In genomic region chr7:130781346-130781745, GRCh38 we compare ENCODE assay signal across 32 cellular contexts. TPM values are rescaled to one million over a fixed set of nuclear protein-coding genes. Genes with fewer than 3 reads are reported as not detected.
"Had no signal": no experiment of that assay in that cellular context is flagged by ENCODE, and none has a peak within 500 bp of the region (broad histone marks: within the 10 kb centered on the region; RNA-seq: fewer than 3 reads in every experiment).

No MANE protein-coding gene starts in this region.

- H3K27ac Mint-ChIP-seq: naive thymus-derived CD8-positive, alpha-beta T cell; natural killer cell treated with Interleukin-12 subunit alpha and Interleukin-12 subunit beta and Interleukin-15 and Interleukin-18, amount 100 ng/mL, for 72 hours; nephron progenitor cell; progenitor cell of endocrine pancreas; stimulated activated memory B cell treated with anti-CD40 and anti-IgM and Interleukin-4, amounts not matched to agents 10 μg/mL and 1 μg/mL and 100 μg/mL, for 72 hours; stimulated activated naive CD8-positive, alpha-beta T cell treated with anti-CD3 and anti-CD28 coated beads, Interleukin-15, amount 100 ng/mL, for 72 hours had no signal

- H3K4me1 ChIP-seq: pancreas, psoas muscle, right lobe of liver, sigmoid colon, spleen, suprapubic skin, testis, tibial artery, transverse colon, upper lobe of left lung, vagina had no signal

- H3K4me3 ChIP-seq: pancreas, psoas muscle, right lobe of liver, sigmoid colon, skin epidermis, smooth muscle cell, spleen, suprapubic skin, testis, tibial artery, transverse colon, upper lobe of left lung, vagina had no signal

- H3K4me3 Mint-ChIP-seq: naive thymus-derived CD8-positive, alpha-beta T cell; natural killer cell treated with Interleukin-12 subunit alpha and Interleukin-12 subunit beta and Interleukin-15 and Interleukin-18, amount 100 ng/mL, for 72 hours; nephron progenitor cell; neural crest cell; stimulated activated memory B cell treated with anti-CD40 and anti-IgM and Interleukin-4, amounts not matched to agents 10 μg/mL and 1 μg/mL and 100 μg/mL, for 72 hours; stimulated activated naive CD8-positive, alpha-beta T cell treated with anti-CD3 and anti-CD28 coated beads, Interleukin-15, amount 100 ng/mL, for 72 hours had no signal

- H3K4me2 ChIP-seq: smooth muscle cell had no signal

- H3K27me3 ChIP-seq: right lobe of liver, sigmoid colon, spleen, suprapubic skin, testis, transverse colon, upper lobe of left lung, vagina had no signal

- H3K27ac ChIP-seq: neutrophil, pancreas, psoas muscle, right lobe of liver, sigmoid colon, skin epidermis, spleen, suprapubic skin, testis, tibial artery, transverse colon, upper lobe of left lung, vagina had no signal

- ATAC-seq: naive thymus-derived CD8-positive, alpha-beta T cell; natural killer cell treated with Interleukin-12 subunit alpha and Interleukin-12 subunit beta and Interleukin-15 and Interleukin-18, amount 100 ng/mL, for 72 hours; pancreas; psoas muscle; right cardiac atrium; right lobe of liver; stimulated activated memory B cell treated with anti-CD40 and anti-IgM and Interleukin-4, amounts not matched to agents 10 μg/mL and 1 μg/mL and 100 μg/mL, for 72 hours; stimulated activated naive CD8-positive, alpha-beta T cell treated with anti-CD3 and anti-CD28 coated beads, Interleukin-15, amount 100 ng/mL, for 72 hours; stimulated activated naive CD8-positive, alpha-beta T cell treated with anti-CD3 and anti-CD28 coated beads, Interleukin-15, Interleukin-2, amounts not matched to agents 100 U/mL and 50 U/mL, for 24 hours had no signal

- H3K9me3 ChIP-seq: neutrophil, pancreas, psoas muscle, right lobe of liver, testis, transverse colon, upper lobe of left lung, vagina had no signal

- H3K4me1 Mint-ChIP-seq: naive thymus-derived CD8-positive, alpha-beta T cell; nephron progenitor cell; neural crest cell; stimulated activated memory B cell treated with anti-CD40 and anti-IgM and Interleukin-4, amounts not matched to agents 10 μg/mL and 1 μg/mL and 100 μg/mL, for 72 hours; stimulated activated naive CD8-positive, alpha-beta T cell treated with anti-CD3 and anti-CD28 coated beads, Interleukin-15, amount 100 ng/mL, for 72 hours had no signal

- DNase-seq: naive thymus-derived CD8-positive, alpha-beta T cell; nephron progenitor cell; nucleus accumbens; pancreas; psoas muscle; right cardiac atrium; right lobe of liver; sigmoid colon; spleen; stimulated activated CD4-positive, alpha-beta T cell treated with anti-CD3 and anti-CD28 coated beads, Interleukin-12 subunit alpha, Interleukin-12 subunit beta, amount 100 ng/mL, for 4 hours; stimulated activated CD4-positive, alpha-beta T cell treated with anti-CD3 and anti-CD28 coated beads, Interleukin-1b, Interleukin-23, amount 100 ng/mL, for 48 hours; stimulated activated CD4-positive, alpha-beta T cell treated with anti-CD3 and anti-CD28 coated beads, Interleukin-4, amount 100 ng/mL, for 1 hour; stimulated activated CD4-positive, alpha-beta T cell treated with anti-CD3 and anti-CD28 coated beads, Interleukin-4, amount 100 ng/mL, for 4 hours; stimulated activated CD8-positive, alpha-beta memory T cell treated with anti-CD3 and anti-CD28 coated beads, Interleukin-4, amount 100 ng/mL, for 48 hours; stimulated activated naive CD4-positive, alpha-beta T cell; stimulated activated naive CD8-positive, alpha-beta T cell treated with anti-CD3 and anti-CD28 coated beads, Interleukin-15, amount 100 ng/mL, for 72 hours; stimulated activated naive CD8-positive, alpha-beta T cell treated with anti-CD3 and anti-CD28 coated beads, Interleukin-15, Interleukin-2, amounts not matched to agents 100 U/mL and 50 U/mL, for 24 hours; substantia nigra; testis; tibial artery; transverse colon; upper lobe of left lung had no signal

- H3K36me3 Mint-ChIP-seq: natural killer cell treated with Interleukin-12 subunit alpha and Interleukin-12 subunit beta and Interleukin-15 and Interleukin-18, amount 100 ng/mL, for 72 hours; stimulated activated memory B cell treated with anti-CD40 and anti-IgM and Interleukin-4, amounts not matched to agents 10 μg/mL and 1 μg/mL and 100 μg/mL, for 72 hours had no signal

- H3K36me3 ChIP-seq: neutrophil, pancreas, right lobe of liver, sigmoid colon, spleen, suprapubic skin, tibial artery, transverse colon, upper lobe of left lung, vagina had no signal

- H3K9me3 Mint-ChIP-seq: natural killer cell treated with Interleukin-12 subunit alpha and Interleukin-12 subunit beta and Interleukin-15 and Interleukin-18, amount 100 ng/mL, for 72 hours; neural crest cell; stimulated activated memory B cell treated with anti-CD40 and anti-IgM and Interleukin-4, amounts not matched to agents 10 μg/mL and 1 μg/mL and 100 μg/mL, for 72 hours had no signal

RNA-seq across cellular contexts. Expression of gene KLF14, which starts 47.3 kb away (rescaled TPM):
- total RNA-seq: naive thymus-derived CD8-positive, alpha-beta T cell; natural killer cell treated with Interleukin-12 subunit alpha and Interleukin-12 subunit beta and Interleukin-15 and Interleukin-18, amount 100 ng/mL, for 72 hours; neural crest cell; osteocyte; right lobe of liver; sigmoid colon; smooth muscle cell; vagina had no signal
- polyA plus RNA-seq: naive thymus-derived CD8-positive, alpha-beta T cell; smooth muscle cell had no signal
